ENCODE assay signal across 8 cellular contexts in genomic region chr9:72292184-72292787, GRCh38.
DNase-seq lines count a peak whose midpoint lies in the region; ATAC-seq and TF ChIP-seq lines count a peak whose summit lies in the region.

No MANE protein-coding gene starts in this region.

- H3K4me1 Mint-ChIP-seq in activated B cell treated with CpG ODN at 0.5 μM for 24 hours, result peaks cover 17% of the 10 kb centered on the region
- H3K4me1 Mint-ChIP-seq in stimulated activated naive B cell treated with anti-CD40 and anti-IgM and Interleukin-4, amounts not matched to agents 10 μg/mL and 1 μg/mL and 100 μg/mL, for 72 hours, result peaks cover 7 to 30% of the 10 kb centered on the region in 2 donors

- ATAC-seq in activated B cell treated with CpG ODN at 0.5 μM for 24 hours (ENCODE audit: low read depth), result peak; percentile 52
- ATAC-seq in left ventricle myocardium superior, result peak; percentile 39
- ATAC-seq in stimulated activated naive B cell treated with anti-CD40 and anti-IgM and Interleukin-4, amounts not matched to agents 10 μg/mL and 1 μg/mL and 100 μg/mL, for 72 hours (replicated peaks), result no peak
- no peak for ATAC-seq in GM19452 (IDR thresholded peaks at IDR 0.05; ENCODE audit: unreplicated experiment)

- H3K4me1 ChIP-seq in testis, result peaks cover 5% of the 10 kb centered on the region

- in situ Hi-C loops in KBM-7 (cut with MboI; ENCODE audit: low pct_unique_long_range_greater_than_20kb, low sequenced_read_pairs), result loop anchor here (25.0 kb wide), 2 partner anchors 255 to 295 kb away; no protein-coding TSS in a partner anchor

- H3K9me3 ChIP-seq in testis, result no peaks in the 10 kb centered on the region

- H3K27me3 Mint-ChIP-seq in activated B cell treated with CpG ODN at 0.5 μM for 24 hours, result no peaks in the 10 kb centered on the region
- peaks cover 17 to 19% of the 10 kb centered on the region in 2 donors for H3K27me3 Mint-ChIP-seq in stimulated activated naive B cell treated with anti-CD40 and anti-IgM and Interleukin-4, amounts not matched to agents 10 μg/mL and 1 μg/mL and 100 μg/mL, for 72 hours

- POLR2A ChIA-PET in activated B cell treated with CpG ODN at 0.5 μM for 24 hours (lab: Charles Lee), result interaction anchor here (1.5 to 2.8 kb wide), 2 partner anchors 13 to 73 kb away, joined by 3 to 10 read pairs; partner anchors contain the start of gene ZFAND5

- H3K9me3 Mint-ChIP-seq in activated B cell treated with CpG ODN at 0.5 μM for 24 hours, result no peaks in the 10 kb centered on the region
- peaks cover 0 to 11% of the 10 kb centered on the region in 2 donors for H3K9me3 Mint-ChIP-seq in stimulated activated naive B cell treated with anti-CD40 and anti-IgM and Interleukin-4, amounts not matched to agents 10 μg/mL and 1 μg/mL and 100 μg/mL, for 72 hours

- DNase-seq in GM04504 (ENCODE audit: low read depth), result peak; percentile 5
- DNase-seq in KBM-7, result peak; percentile 42
- DNase-seq in activated B cell treated with CpG ODN at 0.5 μM for 24 hours, result no peak
- DNase-seq in left ventricle myocardium superior, result no peak
- no peak for DNase-seq in testis
- no peak for DNase-seq in stimulated activated naive B cell treated with anti-CD40 and anti-IgM and Interleukin-4, amounts not matched to agents 10 μg/mL and 1 μg/mL and 100 μg/mL, for 72 hours
- DNase-seq in HK-2 (ENCODE audit: unreplicated experiment), result no peak

- no peak overlapping the region for H3K4me3 Mint-ChIP-seq in activated B cell treated with CpG ODN at 0.5 μM for 24 hours
- no peak overlapping the region for H3K4me3 Mint-ChIP-seq in stimulated activated naive B cell treated with anti-CD40 and anti-IgM and Interleukin-4, amounts not matched to agents 10 μg/mL and 1 μg/mL and 100 μg/mL, for 72 hours

- no peak overlapping the region for H3K27ac Mint-ChIP-seq in activated B cell treated with CpG ODN at 0.5 μM for 24 hours
- H3K27ac Mint-ChIP-seq in stimulated activated naive B cell treated with anti-CD40 and anti-IgM and Interleukin-4, amounts not matched to agents 10 μg/mL and 1 μg/mL and 100 μg/mL, for 72 hours, result no peak overlapping the region

- H3K27me3 ChIP-seq in testis, result no peaks in the 10 kb centered on the region

- TF ChIP-seq CTCF in activated B cell treated with CpG ODN at 0.5 μM for 24 hours (IDR thresholded peaks at IDR 0.05) (no peak), testis (IDR thresholded peaks at IDR 0.05) (peak; percentile 40 to 56 (median 42))

- H3K36me3 Mint-ChIP-seq in activated B cell treated with CpG ODN at 0.5 μM for 24 hours (ENCODE audit: low read depth), result no peaks in the 10 kb centered on the region
- H3K36me3 Mint-ChIP-seq in stimulated activated naive B cell treated with anti-CD40 and anti-IgM and Interleukin-4, amounts not matched to agents 10 μg/mL and 1 μg/mL and 100 μg/mL, for 72 hours, result peaks cover 0 to 2% of the 10 kb centered on the region in 2 donors

- H3K4me3 ChIP-seq in testis, result no peak overlapping the region

- CTCF ChIA-PET in activated B cell treated with CpG ODN at 0.5 μM for 24 hours (lab: Charles Lee), result interaction anchor here (0.9 to 2.9 kb wide), 12 partner anchors 10 to 789 kb away, joined by 3 to 19 read pairs (median 4); partner anchors contain the start of gene ZFAND5

- TF ChIP-seq POLR2A in testis (IDR thresholded peaks at IDR 0.05), result no peak

- H3K36me3 ChIP-seq in testis (ENCODE audit: low read depth, missing control alignments), result no peaks in the 10 kb centered on the region

- no peak overlapping the region for H3K27ac ChIP-seq in testis

- 39 to 40% methylated on average over 2 of the region's 2 CpGs for WGBS in testis, 2 donors

- intact Hi-C loops in activated B cell treated with CpG ODN at 0.5 μM for 24 hours (cut with micrococcal nuclease) (loop anchor here (1.0 kb wide), 5 partner anchors 8 to 300 kb away; partner anchors contain the start of gene ZFAND5), left ventricle myocardium superior (cut with micrococcal nuclease) (loop anchor here (5.0 kb wide), 1 partner anchor 530 kb away; no protein-coding TSS in a partner anchor), testis (cut with DNase I; ENCODE audit: low total_unique reads) (loop anchor here (10.0 kb wide), 1 partner anchor 303 kb away; no protein-coding TSS in a partner anchor)

Comparison
In these comparisons a context has a peak if more than half of its experiments do, and no peak if none do; other contexts are left out.
1. DNase-seq: peak in GM04504 (single experiment) and KBM-7 (single experiment); none in activated B cell treated with CpG ODN at 0.5 μM for 24 hours (single experiment), left ventricle myocardium superior (single experiment), testis (single experiment), stimulated activated naive B cell treated with anti-CD40 and anti-IgM and Interleukin-4, amounts not matched to agents 10 μg/mL and 1 μg/mL and 100 μg/mL, for 72 hours (single experiment) and HK-2 (single experiment).
2. ATAC-seq: peak in activated B cell treated with CpG ODN at 0.5 μM for 24 hours (single experiment) and left ventricle myocardium superior (single experiment); none in stimulated activated naive B cell treated with anti-CD40 and anti-IgM and Interleukin-4, amounts not matched to agents 10 μg/mL and 1 μg/mL and 100 μg/mL, for 72 hours (0 of 2) and GM19452 (single experiment).